Comparison of ENCODE assay signal across 9 cellular contexts in the genomic region with DNA sequence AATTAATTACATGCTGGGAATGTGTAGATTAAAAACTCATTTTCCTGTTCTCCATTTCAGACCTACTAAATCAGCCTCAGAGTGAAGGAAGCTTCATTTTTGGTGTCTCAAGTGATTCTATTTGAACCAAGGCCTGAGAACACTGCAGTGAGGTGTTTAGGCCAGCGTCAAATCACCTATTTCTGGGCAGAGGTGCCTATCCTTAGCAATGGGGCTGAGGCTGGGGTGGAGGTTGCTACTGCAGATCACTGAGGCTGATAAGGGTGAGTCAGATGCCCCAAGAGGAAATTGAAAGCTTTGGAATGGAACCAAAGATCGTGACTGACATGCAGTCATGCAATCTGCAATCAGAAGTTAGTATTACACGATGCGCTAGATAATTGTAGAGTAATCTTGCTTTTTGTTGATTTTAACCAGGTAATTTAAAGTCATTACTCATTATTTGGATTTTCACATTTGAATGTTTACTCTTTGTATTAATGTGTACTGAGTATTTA. TPM values are rescaled to one million over a fixed set of nuclear protein-coding genes. Genes with fewer than 3 reads are reported as not detected.
DNase-seq lines count a peak whose midpoint lies in the region; ATAC-seq, FAIRE-seq and TF ChIP-seq lines count a peak whose summit lies in the region.
"Had no signal": no experiment of that assay in that cellular context is flagged by ENCODE, and none has a peak within 500 bp of the region (broad histone marks: within the 10 kb centered on the region; RNA-seq: fewer than 3 reads in every experiment).

No MANE protein-coding gene starts in this region.

- H3K9me3 Mint-ChIP-seq in T-helper 2 cell treated with Interferon-gamma antibody and Interleukin-4, amounts not matched to agents 5 μg/mL and 100 μg/mL, for 36 hours = peaks cover 4% of the 10 kb centered on the region
- H3K9me3 Mint-ChIP-seq: natural killer cell had no signal

- CTCF ChIA-PET in HepG2 (lab: Yijun Ruan, JAX; ENCODE audit: low intra/inter-chr PET ratio, low total read pairs) = no interaction called here

- no peak for FAIRE-seq in HepG2 (lab: Jason Lieb, UNC)

- BruUV-seq in HepG2 (replicated peaks; lab: Mats Ljungman, UMichigan) = no TSS peak

- no peaks in the 10 kb centered on the region for H3K9me3 ChIP-seq in ascending aorta
- H3K9me3 ChIP-seq in HepG2 (ENCODE audit: low read length) = no peaks in the 10 kb centered on the region

- H3K27ac Mint-ChIP-seq in T-helper 2 cell treated with Interferon-gamma antibody and Interleukin-4, amounts not matched to agents 5 μg/mL and 100 μg/mL, for 36 hours = peak overlapping the region; percentile 81
- H3K27ac Mint-ChIP-seq: natural killer cell had no signal

- in situ Hi-C loops in HepG2 (cut with HindIII; ENCODE audit: extremely low pct_ligation_motif_present, low pct_unique_long_range_greater_than_20kb) = loop anchor here (10.0 kb wide), 1 partner anchor 65 kb away; no protein-coding TSS in a partner anchor

- H3K36me3 ChIP-seq in ascending aorta (no peaks in the 10 kb centered on the region), HepG2 (replicated peaks in 1 of 2; ENCODE audit: control insufficient read depth in 1 of 2, insufficient read depth in 2 of 2, low read length in 2 of 2) (no peaks in the 10 kb centered on the region)

- peaks cover 43% of the 10 kb centered on the region for H3K4me1 Mint-ChIP-seq in T-helper 2 cell treated with Interferon-gamma antibody and Interleukin-4, amounts not matched to agents 5 μg/mL and 100 μg/mL, for 36 hours (ENCODE audit: low read depth)

- H3K36me3 Mint-ChIP-seq in T-helper 2 cell treated with Interferon-gamma antibody and Interleukin-4, amounts not matched to agents 5 μg/mL and 100 μg/mL, for 36 hours (ENCODE audit: low read depth) = no peaks in the 10 kb centered on the region
- H3K36me3 Mint-ChIP-seq: natural killer cell had no signal

- H3K4me3 ChIP-seq in ascending aorta = peak overlapping the region in 1 of 2 donors; percentile 29
- no peak overlapping the region for H3K4me3 ChIP-seq in HepG2 (replicated peaks in 1 of 3; ENCODE audit: insufficient read depth in 1 of 3, low read depth in 2 of 3, low read length in 3 of 3)

- TF ChIP-seq CTCF in AG09319 (IDR thresholded peaks at IDR 0.05; ENCODE audit: low read depth, low read length) (no peak), ascending aorta (IDR thresholded peaks at IDR 0.05) (no peak), HepG2 (CRISPR knock-in tag; IDR thresholded peaks at IDR 0.05) (no peak)

- no peak overlapping the region for H3K9ac ChIP-seq in HepG2 (ENCODE audit: insufficient read depth, low read depth, low read length)

- intact Hi-C loops in ascending aorta (cut with DNase I) = loop anchor here (5.0 kb wide), 1 partner anchor 82 kb away; a partner anchor contains a TSS
- intact Hi-C loops in HepG2 (cut with micrococcal nuclease; ENCODE audit: unreplicated experiment) = loop anchor here (5.0 kb wide), 1 partner anchor 67 kb away; no protein-coding TSS in a partner anchor

- peak overlapping the region; percentile 68 for H3K4me3 Mint-ChIP-seq in T-helper 2 cell treated with Interferon-gamma antibody and Interleukin-4, amounts not matched to agents 5 μg/mL and 100 μg/mL, for 36 hours
- H3K4me3 Mint-ChIP-seq: natural killer cell had no signal

- H3K4me1 ChIP-seq in ascending aorta = peaks cover 5 to 30% of the 10 kb centered on the region in 2 donors
- peaks cover 19% of the 10 kb centered on the region for H3K4me1 ChIP-seq in HepG2 (ENCODE audit: insufficient read depth, low read length)

- WGBS in HepG2 (ENCODE audit: low lambda C conversion rate) = 6% methylated on average over 4 of the region's 4 CpGs

- H4K20me1 ChIP-seq in HepG2 (ENCODE audit: insufficient read depth, low read length) = no peaks in the 10 kb centered on the region

- H3K27me3 ChIP-seq in ascending aorta (no peaks in the 10 kb centered on the region), HepG2 (ENCODE audit: control insufficient read depth in 1 of 2, insufficient read depth in 2 of 2, low read length in 2 of 2) (peaks cover 0 to 10% of the 10 kb centered on the region in 2 experiments; a peak in 1 of 5 replicates)

- H3K79me2 ChIP-seq in HepG2 (ENCODE audit: insufficient read depth, low read length) = no peaks in the 10 kb centered on the region

- POLR2A ChIA-PET in HepG2 (lab: Yijun Ruan, JAX) = interaction anchor here (1.1 to 1.2 kb wide), 2 partner anchors 67 to 68 kb away, joined by 4 to 6 read pairs; no protein-coding TSS in a partner anchor

- ATAC-seq in HepG2 (peak; percentile 56), GM21619 (IDR thresholded peaks at IDR 0.05; ENCODE audit: unreplicated experiment) (no peak), GM18868 (IDR thresholded peaks at IDR 0.05; ENCODE audit: unreplicated experiment) (no peak)

- peaks cover 2% of the 10 kb centered on the region for H3K27me3 Mint-ChIP-seq in T-helper 2 cell treated with Interferon-gamma antibody and Interleukin-4, amounts not matched to agents 5 μg/mL and 100 μg/mL, for 36 hours (ENCODE audit: low read depth)

- H2AFZ ChIP-seq in HepG2 (ENCODE audit: low read length) = no peak overlapping the region

- peak overlapping the region; percentile 58 to 89 for H3K27ac ChIP-seq in ascending aorta
- H3K27ac ChIP-seq in HepG2 (ENCODE audit: extremely low read length, insufficient read depth, low read length) = peak overlapping the region; percentile 24

- DNase-seq in AG09319 (ENCODE audit: extremely low read depth, low read depth) (peak; percentile 70), LHCN-M2 (ENCODE audit: low read depth) (peak; percentile 78), ascending aorta (ENCODE audit: low spot score in 2 of 2) (peak in 1 of 2 donors; percentile 68), HepG2 (ENCODE audit: low spot score) (peak; percentile 69)
- DNase-seq in T-helper 2 cell treated with Interferon-gamma antibody and Interleukin-4, amounts not matched to agents 5 μg/mL and 100 μg/mL, for 36 hours (ENCODE audit: low spot score) = peak; percentile 82
- DNase-seq in stimulated activated CD8-positive, alpha-beta memory T cell treated with anti-CD3 and anti-CD28 coated beads, Interleukin-4, amount 100 ng/mL, for 4 hours (ENCODE audit: low read depth in 2 of 2, low spot score in 1 of 2) = peak; percentile 14 to 25
- DNase-seq: natural killer cell had no signal

- peak in 1 of 2 experiments; percentile 26; a peak in 1 of 4 replicates for TF ChIP-seq EP300 in HepG2 (IDR thresholded peaks at IDR 0.05; ENCODE audit: low read depth in 2 of 2, low read length in 2 of 2)
- TF ChIP-seq EP300 in HepG2 (CRISPR knock-in tag; IDR thresholded peaks at IDR 0.05; ENCODE audit: borderline replicate concordance) = no peak

- TF ChIP-seq RAD21 in HepG2 (CRISPR knock-in tag; IDR thresholded peaks at IDR 0.05) = no peak

- peak overlapping the region; percentile 48 for H3K4me2 ChIP-seq in HepG2 (ENCODE audit: low read depth, low read length)

- TF ChIP-seq POLR2A in HepG2 (IDR thresholded peaks at IDR 0.05; ENCODE audit: insufficient read depth in 1 of 2, low read depth in 2 of 2, low read length in 2 of 2) = no peak

TF ChIP-seq in HepG2, 621 proteins besides CTCF, POLR2A, EP300 and RAD21 (continues in another document):
- TF ChIP-seq PHB2 (IDR thresholded peaks at IDR 0.05; ENCODE audit: partially characterized antibody) (no peak), ZNF552 (CRISPR knock-in tag; IDR thresholded peaks at IDR 0.05; ENCODE audit: borderline replicate concordance) (no peak), CEBPG (CRISPR knock-in tag; IDR thresholded peaks at IDR 0.05) (0 out of 2 replicates have a peak, but pooled peaks have one; percentile 9), NBN (conservative IDR thresholded peaks at IDR 0.05) (no peak), FOSL2 (CRISPR knock-in tag; IDR thresholded peaks at IDR 0.05) (peak; percentile 87), RARG (CRISPR knock-in tag; IDR thresholded peaks at IDR 0.05; ENCODE audit: low read depth) (no peak), ZNF446 (CRISPR knock-in tag; IDR thresholded peaks at IDR 0.05) (no peak), ZFYVE20 (CRISPR knock-in tag; IDR thresholded peaks at IDR 0.05; ENCODE audit: borderline replicate concordance, low read depth) (no peak), ZNF331 (CRISPR knock-in tag; IDR thresholded peaks at IDR 0.05) (no peak), SYNCRIP (IDR thresholded peaks at IDR 0.05; ENCODE audit: insufficient read depth, low read depth, low read length) (no peak)
- TF ChIP-seq, protein P1, sequence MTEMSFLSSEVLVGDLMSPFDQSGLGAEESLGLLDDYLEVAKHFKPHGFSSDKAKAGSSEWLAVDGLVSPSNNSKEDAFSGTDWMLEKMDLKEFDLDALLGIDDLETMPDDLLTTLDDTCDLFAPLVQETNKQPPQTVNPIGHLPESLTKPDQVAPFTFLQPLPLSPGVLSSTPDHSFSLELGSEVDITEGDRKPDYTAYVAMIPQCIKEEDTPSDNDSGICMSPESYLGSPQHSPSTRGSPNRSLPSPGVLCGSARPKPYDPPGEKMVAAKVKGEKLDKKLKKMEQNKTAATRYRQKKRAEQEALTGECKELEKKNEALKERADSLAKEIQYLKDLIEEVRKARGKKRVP (CRISPR knock-in tag; IDR thresholded peaks at IDR 0.05) = peak in 1 of 2 experiments; percentile 38; a peak in 1 of 4 replicates

RNA-seq across cellular contexts. Expression of a gene that starts 4.4 kb away (rescaled TPM):
- total RNA-seq in LHCN-M2 (2014; rRNA removed) (98.7 and 120 TPM in 2 replicates), ascending aorta (67.4 TPM), HepG2 (2016; rRNA removed; fragmentation: Illumina TruSeq; extraction: Trizol) (190 and 310 TPM in 2 replicates)
- polyA plus RNA-seq in LHCN-M2 (2012) = 144 TPM
- total RNA-seq in HepG2 (2016; cell fraction: cytosol; rRNA removed; fragmentation: Illumina TruSeq; extraction: Trizol; ENCODE audit: low read depth) = 19.9 and 20.1 TPM in 2 replicates
- total RNA-seq in HepG2 (2016; cell fraction: insoluble cytoplasmic fraction; rRNA removed; fragmentation: Illumina TruSeq; extraction: Trizol) = 196 and 299 TPM in 2 replicates
- total RNA-seq in HepG2 (2016; cell fraction: membrane; rRNA removed; fragmentation: Illumina TruSeq; extraction: Trizol) = 56.9 and 67.1 TPM in 2 replicates
- 136 and 137 TPM in 2 replicates for total RNA-seq in HepG2 (2016; cell fraction: nucleus; rRNA removed; fragmentation: Illumina TruSeq; extraction: Trizol)
- 54.0 and 56.7 TPM in 2 replicates for polyA plus RNA-seq in HepG2 (2011; rRNA removed)
- polyA plus RNA-seq in HepG2 (2011; cell fraction: cytosol; rRNA removed) = 49.7 and 55.5 TPM in 2 replicates
- 34.5 and 36.8 TPM in 2 replicates for polyA plus RNA-seq in HepG2 (2011; cell fraction: nucleus; rRNA removed)
- 71.7 and 123 TPM in 2 replicates for polyA plus RNA-seq in HepG2 (2012)
- 5.1 and 5.7 TPM in 2 replicates for polyA plus RNA-seq in HepG2 (2016; cell fraction: cytosol; fragmentation: Illumina TruSeq; extraction: Trizol; ENCODE audit: low read depth)
- polyA plus RNA-seq in HepG2 (2016; cell fraction: insoluble cytoplasmic fraction; fragmentation: Illumina TruSeq; extraction: Trizol; ENCODE audit: low read depth) = 169 and 189 TPM in 2 replicates
- polyA plus RNA-seq in HepG2 (2016; cell fraction: membrane; fragmentation: Illumina TruSeq; extraction: Trizol; ENCODE audit: low read depth) = 20.5 and 20.8 TPM in 2 replicates
- polyA plus RNA-seq in HepG2 (2016; cell fraction: nucleus; fragmentation: Illumina TruSeq; extraction: Trizol; ENCODE audit: insufficient read depth, low read depth) = 62.2 and 73.4 TPM in 2 replicates
- 180 and 1,112 TPM in 2 replicates for polyA minus RNA-seq in HepG2 (2011; rRNA and poly(A)+ RNA removed; ENCODE audit: low replicate concordance)
- 31.5 and 40.6 TPM in 2 replicates for polyA minus RNA-seq in HepG2 (2011; cell fraction: cytosol; rRNA and poly(A)+ RNA removed)
- 141 and 142 TPM in 2 replicates for polyA minus RNA-seq in HepG2 (2011; cell fraction: nucleus; rRNA and poly(A)+ RNA removed)
